ENCODE assay signal across 1 cellular context in genomic region chr4:155569960-155570515, GRCh38.
TF ChIP-seq lines count a peak whose summit lies in the region.

No MANE protein-coding gene starts in this region.

TF ChIP-seq in endothelial cell of umbilical vein, 7 proteins besides CTCF, POLR2A, EP300 and RAD21:
- TF ChIP-seq MAX (IDR thresholded peaks at IDR 0.05; ENCODE audit: insufficient read depth, insufficient read length) (no peak), MYC (IDR thresholded peaks at IDR 0.05; ENCODE audit: low read depth, low read length) (no peak), GATA2 (IDR thresholded peaks at IDR 0.05; ENCODE audit: insufficient read depth, insufficient read length, low read depth, low read length) (no peak), EZH2 (IDR thresholded peaks at IDR 0.05; ENCODE audit: borderline replicate concordance, low read depth, low read length, severe bottlenecking) (no peak), POLR2AphosphoS5 (IDR thresholded peaks at IDR 0.05; ENCODE audit: insufficient read depth, low read depth, low read length) (no peak), JUN (IDR thresholded peaks at IDR 0.05; ENCODE audit: borderline replicate concordance, insufficient read depth, insufficient read length, low read depth) (no peak), FOS (IDR thresholded peaks at IDR 0.05; ENCODE audit: borderline replicate concordance, insufficient read depth, low read length) (no peak)
